Comparison of ENCODE assay signal across 25 cellular contexts in genomic region chr2:3553946-3554345, GRCh38. TPM values are rescaled to one million over a fixed set of nuclear protein-coding genes. Genes with fewer than 3 reads are reported as not detected.
A peak's percentile ranks its signal among the peaks of the same experiment; 100 is the strongest.
DNase-seq lines count a peak whose midpoint lies in the region; ATAC-seq and TF ChIP-seq lines count a peak whose summit lies in the region.
"Had no signal": no experiment of that assay in that cellular context is flagged by ENCODE, and none has a peak within 500 bp of the region (broad histone marks: within the 10 kb centered on the region; RNA-seq: fewer than 3 reads in every experiment).

No MANE protein-coding gene starts in this region.

- no peak for TF ChIP-seq RAD21 in IMR-90 (IDR thresholded peaks at IDR 0.05; ENCODE audit: low read length)

- H3K4me3 Mint-ChIP-seq in activated T-cell treated with anti-CD3 and anti-CD28 coated beads, Interleukin-2, amount 50 U/mL, for 72 hours = no peak overlapping the region
- no peak overlapping the region for H3K4me3 Mint-ChIP-seq in activated T-helper 17 cell treated with anti-CD3 and anti-CD28 coated beads, Interleukin-2, amount 50 U/mL, for 72 hours
- H3K4me3 Mint-ChIP-seq in stimulated activated effector memory CD8-positive, alpha-beta T cell treated with anti-CD3 and anti-CD28 coated beads, Interleukin-12 subunit alpha, Interleukin-12 subunit beta, amount 100 ng/mL, for 72 hours = no peak overlapping the region
- H3K4me3 Mint-ChIP-seq: CD14-positive monocyte, GM23338, H9 had no signal

- peaks cover 46% of the 10 kb centered on the region for H3K36me3 ChIP-seq in IMR-90 (ENCODE audit: control insufficient read depth, insufficient read depth, low read length)

- peak overlapping the region; percentile 3 for H2AK9ac ChIP-seq in IMR-90 (replicated peaks; ENCODE audit: low read depth, low read length, poor library complexity)

- in situ Hi-C loops in IMR-90 (cut with MboI; ENCODE audit: low sequenced_read_pairs) = no loop called here

- H3K27ac ChIP-seq in IMR-90 (ENCODE audit: insufficient read depth, low read length) = no peak overlapping the region
- H3K27ac ChIP-seq: A549; BLaER1 treated with 17β-estradiol and CSF1 and Interleukin-3, amounts not matched to agents 10 nM and 100 nM had no signal

- POLR2A ChIA-PET in IMR-90 (lab: Charles Lee; ENCODE audit: unreplicated experiment) = no interaction called here

- H3K14ac ChIP-seq in IMR-90 (replicated peaks; ENCODE audit: low read depth, low read length) = no peak overlapping the region

- no peak overlapping the region for H4K8ac ChIP-seq in IMR-90 (ENCODE audit: low read depth in 2 of 2, low read length in 2 of 2)

- no peaks in the 10 kb centered on the region for H3K27me3 Mint-ChIP-seq in activated T-cell treated with anti-CD3 and anti-CD28 coated beads, Interleukin-2, amount 50 U/mL, for 72 hours (ENCODE audit: low read depth)
- H3K27me3 Mint-ChIP-seq in activated T-helper 17 cell treated with anti-CD3 and anti-CD28 coated beads, Interleukin-2, amount 50 U/mL, for 72 hours = no peaks in the 10 kb centered on the region
- H3K27me3 Mint-ChIP-seq: CD4-positive, alpha-beta T cell; CD8-positive, alpha-beta memory T cell had no signal

- no peak overlapping the region for H4K91ac ChIP-seq in IMR-90 (ENCODE audit: insufficient read depth, low read depth, low read length)

- no peaks in the 10 kb centered on the region for H3K9me3 Mint-ChIP-seq in activated T-cell treated with anti-CD3 and anti-CD28 coated beads, Interleukin-2, amount 50 U/mL, for 72 hours
- H3K9me3 Mint-ChIP-seq in activated T-helper 17 cell treated with anti-CD3 and anti-CD28 coated beads, Interleukin-2, amount 50 U/mL, for 72 hours = no peaks in the 10 kb centered on the region
- no peaks in the 10 kb centered on the region for H3K9me3 Mint-ChIP-seq in stimulated activated effector memory CD8-positive, alpha-beta T cell treated with anti-CD3 and anti-CD28 coated beads, Interleukin-12 subunit alpha, Interleukin-12 subunit beta, amount 100 ng/mL, for 72 hours
- H3K9me3 Mint-ChIP-seq: CD14-positive monocyte; CD4-positive, alpha-beta T cell; CD8-positive, alpha-beta memory T cell; GM23338; H9 had no signal

- H4K20me1 ChIP-seq in IMR-90 (ENCODE audit: insufficient read depth, low read length) = no peaks in the 10 kb centered on the region

- no peak overlapping the region for H3K18ac ChIP-seq in IMR-90 (ENCODE audit: low read depth, low read length)

- dilution Hi-C loops in IMR-90 (cut with HindIII; ENCODE audit: low sequenced_read_pairs, unreplicated experiment) = no loop called here

- no peak overlapping the region for H3K4me2 ChIP-seq in IMR-90 (ENCODE audit: low read depth, low read length)
- H3K4me2 ChIP-seq: A549, GM23338 had no signal

- H2AK5ac ChIP-seq in IMR-90 (ENCODE audit: low read depth, low read length) = no peak overlapping the region

- no peak overlapping the region for H2BK15ac ChIP-seq in IMR-90 (ENCODE audit: low read depth, low read length)

- H3K27me3 ChIP-seq in IMR-90 (ENCODE audit: control insufficient read depth, insufficient read depth, low read length) = no peaks in the 10 kb centered on the region
- H3K27me3 ChIP-seq: BE2C; BLaER1 treated with 17β-estradiol and CSF1 and Interleukin-3, amounts not matched to agents 10 nM and 100 nM had no signal

- H2BK20ac ChIP-seq in IMR-90 (ENCODE audit: low read depth, low read length) = no peak overlapping the region

- no peak overlapping the region for H4K5ac ChIP-seq in IMR-90 (ENCODE audit: low read depth, low read length)

- H2BK120ac ChIP-seq in IMR-90 (ENCODE audit: low read depth, low read length) = no peak overlapping the region

- ATAC-seq in activated T-cell treated with anti-CD3 and anti-CD28 coated beads, Interleukin-2, amount 50 U/mL, for 72 hours (replicated peaks in 1 of 2) = no peak
- ATAC-seq in IMR-90 (ENCODE audit: low read depth) = no peak
- no peak for ATAC-seq in activated T-helper 17 cell treated with anti-CD3 and anti-CD28 coated beads, Interleukin-2, amount 50 U/mL, for 72 hours (replicated peaks)
- no peak for ATAC-seq in stimulated activated effector memory CD8-positive, alpha-beta T cell treated with anti-CD3 and anti-CD28 coated beads, Interleukin-12 subunit alpha, Interleukin-12 subunit beta, amount 100 ng/mL, for 72 hours
- ATAC-seq: A549, GM12878, GM23338, HCT116 had no signal

- no peak for TF ChIP-seq CTCF in IMR-90 (conservative IDR thresholded peaks at IDR 0.05; ENCODE audit: low read depth, low read length)

- peak overlapping the region; percentile 41 for H2AFZ ChIP-seq in IMR-90 (replicated peaks; ENCODE audit: low read length, poor library complexity)
- H2AFZ ChIP-seq: GM23338 had no signal

- no peaks in the 10 kb centered on the region for H3K9me1 ChIP-seq in IMR-90 (ENCODE audit: insufficient read depth, low read length)

- H3K9me3 ChIP-seq in IMR-90 (ENCODE audit: control insufficient read depth, insufficient read depth, low read length) = no peaks in the 10 kb centered on the region
- H3K9me3 ChIP-seq: A549; BE2C; BLaER1 treated with 17β-estradiol and CSF1 and Interleukin-3, amounts not matched to agents 10 nM and 100 nM had no signal

- CTCF ChIA-PET in IMR-90 (lab: Yijun Ruan, JAX) = no interaction called here

- H3K36me3 Mint-ChIP-seq in activated T-cell treated with anti-CD3 and anti-CD28 coated beads, Interleukin-2, amount 50 U/mL, for 72 hours (ENCODE audit: insufficient read depth in 2 of 2) = peaks cover 14 to 34% of the 10 kb centered on the region in 2 donors
- peaks cover 95% of the 10 kb centered on the region for H3K36me3 Mint-ChIP-seq in activated T-helper 17 cell treated with anti-CD3 and anti-CD28 coated beads, Interleukin-2, amount 50 U/mL, for 72 hours (ENCODE audit: low read depth)
- H3K36me3 Mint-ChIP-seq in stimulated activated effector memory CD8-positive, alpha-beta T cell treated with anti-CD3 and anti-CD28 coated beads, Interleukin-12 subunit alpha, Interleukin-12 subunit beta, amount 100 ng/mL, for 72 hours = peaks cover 100% of the 10 kb centered on the region

- intact Hi-C loops in IMR-90 (cut with micrococcal nuclease) = no loop called here

- TF ChIP-seq POLR2A in IMR-90 (IDR thresholded peaks at IDR 0.05; ENCODE audit: low read depth, low read length) = no peak

- no TSS peak for BruUV-seq in IMR-90 (replicated peaks; lab: Mats Ljungman, UMichigan)

- no peak overlapping the region for H3K23ac ChIP-seq in IMR-90 (ENCODE audit: low read depth, low read length)

- no peak overlapping the region for H2BK5ac ChIP-seq in IMR-90 (ENCODE audit: low read depth, low read length, poor library complexity, severe bottlenecking)

- no peak overlapping the region for H3K9ac ChIP-seq in IMR-90 (ENCODE audit: low read depth, low read length)

- no peak for DNase-seq in activated T-cell treated with anti-CD3 and anti-CD28 coated beads, Interleukin-2, amount 50 U/mL, for 72 hours
- no peak for DNase-seq in activated T-cell treated with anti-CD3 and anti-CD28 coated beads, Interleukin-2, amount 50 U/mL, for 48 hours
- DNase-seq in IMR-90 = no peak
- DNase-seq in stimulated activated effector memory CD8-positive, alpha-beta T cell treated with anti-CD3 and anti-CD28 coated beads, Interleukin-12 subunit alpha, Interleukin-12 subunit beta, amount 100 ng/mL, for 72 hours (ENCODE audit: low spot score in 2 of 2) = no peak
- no peak for DNase-seq in stimulated activated CD4-positive, alpha-beta T cell treated with anti-CD3 and anti-CD28 coated beads, Interleukin-12 subunit alpha, Interleukin-12 subunit beta, amount 100 ng/mL, for 4 hours
- DNase-seq in stimulated activated CD4-positive, alpha-beta T cell treated with anti-CD3 and anti-CD28 coated beads, Interleukin-4, amount 100 ng/mL, for 24 hours = no peak
- DNase-seq: 8988T; ACHN; AML-193; BE2C; CD4-positive, alpha-beta T cell; CD8-positive, alpha-beta memory T cell; DMS 273 treated with DMSO at 0.1 percent for 48 hours; DMS79; EL; GDM1; H9 had no signal

- peaks cover 25 to 45% of the 10 kb centered on the region in 2 experiments for H3K79me1 ChIP-seq in IMR-90 (ENCODE audit: low read depth in 1 of 2, low read length in 2 of 2)

- H3K4me1 Mint-ChIP-seq in activated T-cell treated with anti-CD3 and anti-CD28 coated beads, Interleukin-2, amount 50 U/mL, for 72 hours (ENCODE audit: low read depth) = peaks cover 39% of the 10 kb centered on the region
- no peaks in the 10 kb centered on the region for H3K4me1 Mint-ChIP-seq in activated T-helper 17 cell treated with anti-CD3 and anti-CD28 coated beads, Interleukin-2, amount 50 U/mL, for 72 hours
- peaks cover 23% of the 10 kb centered on the region for H3K4me1 Mint-ChIP-seq in stimulated activated effector memory CD8-positive, alpha-beta T cell treated with anti-CD3 and anti-CD28 coated beads, Interleukin-12 subunit alpha, Interleukin-12 subunit beta, amount 100 ng/mL, for 72 hours

- H3K56ac ChIP-seq in IMR-90 (ENCODE audit: extremely low read depth, insufficient read depth, low read length) = no peak overlapping the region

- no peak overlapping the region for H3K4me3 ChIP-seq in IMR-90 (ENCODE audit: insufficient read depth, low read depth, low read length)
- H3K4me3 ChIP-seq: A549; BLaER1 treated with 17β-estradiol and CSF1 and Interleukin-3, amounts not matched to agents 10 nM and 100 nM; GM12878; GM23338 had no signal

- whole genome bisulfite sequencing in IMR-90 (ENCODE audit: extremely low coverage in 2 of 2, insufficient read length in 1 of 2), 2 experiments = 93% methylated on average over 8 of the region's 10 CpGs; no CpG with 5 or more reads in 1 of the 2 experiments

- no peak overlapping the region for H3K4ac ChIP-seq in IMR-90 (ENCODE audit: low read depth, low read length)

- H3K27ac Mint-ChIP-seq in activated T-cell treated with anti-CD3 and anti-CD28 coated beads, Interleukin-2, amount 50 U/mL, for 72 hours = peak overlapping the region; percentile 77
- H3K27ac Mint-ChIP-seq in activated T-helper 17 cell treated with anti-CD3 and anti-CD28 coated beads, Interleukin-2, amount 50 U/mL, for 72 hours = peak overlapping the region; percentile 46
- H3K27ac Mint-ChIP-seq in stimulated activated effector memory CD8-positive, alpha-beta T cell treated with anti-CD3 and anti-CD28 coated beads, Interleukin-12 subunit alpha, Interleukin-12 subunit beta, amount 100 ng/mL, for 72 hours = peak overlapping the region; percentile 37
- H3K27ac Mint-ChIP-seq: CD4-positive, alpha-beta T cell; GM23338; H9 had no signal

- H3K4me1 ChIP-seq in IMR-90 (ENCODE audit: control insufficient read depth, insufficient read depth, low read length) = peaks cover 3% of the 10 kb centered on the region; the same call in 1 of the 2 replicates

RNA-seq across cellular contexts. Expression of gene RNASEH1, which starts 4.2 kb away (rescaled TPM):
- total RNA-seq in activated T-cell treated with anti-CD3 and anti-CD28 coated beads, Interleukin-2, amount 50 U/mL, for 72 hours = 10 to 100 TPM; 23.4 to 24.1 TPM
- 23.7 and 38.3 TPM in 2 replicates for total RNA-seq in IMR-90 (2012; rRNA removed)
- polyA plus RNA-seq in IMR-90 (2012; rRNA removed) = 21.7 and 23.5 TPM in 2 replicates
- 11.6 and 14.9 TPM in 2 replicates for polyA plus RNA-seq in IMR-90 (2012; cell fraction: cytosol; rRNA removed)
- polyA plus RNA-seq in IMR-90 (2012; cell fraction: nucleus; rRNA removed; ENCODE audit: low replicate concordance) = 6.1 and 14.1 TPM in 2 replicates
- 10 to 100 TPM; 10.3 to 31.7 TPM for total RNA-seq in activated T-helper 17 cell treated with anti-CD3 and anti-CD28 coated beads, Interleukin-2, amount 50 U/mL, for 72 hours

RNA-seq across cellular contexts. Expression of gene RPS7, which starts 21.1 kb away (rescaled TPM):
- total RNA-seq in activated T-cell treated with anti-CD3 and anti-CD28 coated beads, Interleukin-2, amount 50 U/mL, for 72 hours = 1,000 to 10,000 TPM; 1,606 to 1,760 TPM
- 3,111 and 3,387 TPM in 2 replicates for total RNA-seq in IMR-90 (2012; rRNA removed)
- 1,199 and 1,260 TPM in 2 replicates for polyA plus RNA-seq in IMR-90 (2012; rRNA removed)
- 1,489 and 3,890 TPM in 2 replicates for polyA plus RNA-seq in IMR-90 (2012; cell fraction: cytosol; rRNA removed)
- 261 and 727 TPM in 2 replicates for polyA plus RNA-seq in IMR-90 (2012; cell fraction: nucleus; rRNA removed; ENCODE audit: low replicate concordance)
- total RNA-seq in activated T-helper 17 cell treated with anti-CD3 and anti-CD28 coated beads, Interleukin-2, amount 50 U/mL, for 72 hours = 1,000 to 10,000 TPM; 1,635 to 1,848 TPM

RNA-seq across cellular contexts. Expression of gene ADI1, which starts 34.6 kb away (rescaled TPM):
- 10 to 100 TPM; 24.1 to 26.4 TPM for total RNA-seq in activated T-cell treated with anti-CD3 and anti-CD28 coated beads, Interleukin-2, amount 50 U/mL, for 72 hours
- 43.2 and 49.7 TPM in 2 replicates for total RNA-seq in IMR-90 (2012; rRNA removed)
- 40.7 and 46.0 TPM in 2 replicates for polyA plus RNA-seq in IMR-90 (2012; rRNA removed)
- polyA plus RNA-seq in IMR-90 (2012; cell fraction: cytosol; rRNA removed) = 29.8 and 43.8 TPM in 2 replicates
- polyA plus RNA-seq in IMR-90 (2012; cell fraction: nucleus; rRNA removed; ENCODE audit: low replicate concordance) = 17.0 and 52.0 TPM in 2 replicates
- total RNA-seq in activated T-helper 17 cell treated with anti-CD3 and anti-CD28 coated beads, Interleukin-2, amount 50 U/mL, for 72 hours = 10 to 100 TPM; 25.8 to 26.0 TPM

RNA-seq across cellular contexts. Expression of gene COLEC11, which starts 41.0 kb away (rescaled TPM):
- under 1 TPM; 0.21 to 0.41 TPM for total RNA-seq in activated T-cell treated with anti-CD3 and anti-CD28 coated beads, Interleukin-2, amount 50 U/mL, for 72 hours
- under 0.01 and 0.28 TPM in 2 replicates for total RNA-seq in IMR-90 (2012; rRNA removed)
- polyA plus RNA-seq in IMR-90 (2012; rRNA removed) = 0.24 and 0.55 TPM in 2 replicates
- polyA plus RNA-seq in IMR-90 (2012; cell fraction: cytosol; rRNA removed) = 0.34 and 0.45 TPM in 2 replicates
- 0.12 TPM in 1 of 2 replicates, not detected in the other for polyA plus RNA-seq in IMR-90 (2012; cell fraction: nucleus; rRNA removed; ENCODE audit: low replicate concordance)
- total RNA-seq in activated T-helper 17 cell treated with anti-CD3 and anti-CD28 coated beads, Interleukin-2, amount 50 U/mL, for 72 hours = under 1 TPM in 1 of 2 donors, not detected in 1; 0.54 TPM
- total RNA-seq: H4 had no signal
- polyA plus RNA-seq: CD14-positive monocyte; CD8-positive, alpha-beta memory T cell had no signal
